In genomic region chr1:172837816-172838680, GRCh38 we compare ENCODE assay signal across 12 cellular contexts.
DNase-seq lines count a peak whose midpoint lies in the region; ATAC-seq and TF ChIP-seq lines count a peak whose summit lies in the region.
"Had no signal": no experiment of that assay in that cellular context is flagged by ENCODE, and none has a peak within 500 bp of the region (broad histone marks: within the 10 kb centered on the region; RNA-seq: fewer than 3 reads in every experiment).

No MANE protein-coding gene starts in this region.

- no peaks in the 10 kb centered on the region for H3K79me2 ChIP-seq in DND-41 (ENCODE audit: insufficient read depth, low read length)

- no peaks in the 10 kb centered on the region for H3K27me3 ChIP-seq in DND-41 (ENCODE audit: insufficient read depth, low read length, poor library complexity)

- peak; percentile 92 for ATAC-seq in DND-41 (ENCODE audit: insufficient read depth, low read depth)
- ATAC-seq in HG02884 (IDR thresholded peaks at IDR 0.05; ENCODE audit: unreplicated experiment): peak; percentile 47

- TF ChIP-seq CTCF in DND-41 (IDR thresholded peaks at IDR 0.05; ENCODE audit: borderline replicate concordance, extremely low read depth, low read length, poor library complexity, severe bottlenecking): no peak

- H3K4me3 ChIP-seq in DND-41 (ENCODE audit: low read depth in 1 of 2, low read length in 2 of 2): no peak overlapping the region
- H3K4me3 ChIP-seq: SK-N-MC had no signal

- no peak overlapping the region for H3K9ac ChIP-seq in DND-41 (ENCODE audit: low read depth, low read length)
- H3K9ac ChIP-seq: KMS-11 had no signal

- no peak overlapping the region for H2AFZ ChIP-seq in DND-41 (ENCODE audit: low read depth, low read length)

- no peaks in the 10 kb centered on the region for H4K20me1 ChIP-seq in DND-41 (ENCODE audit: insufficient read depth, low read length)

- DNase-seq in DND-41: no peak
- peak; percentile 17 for DNase-seq in activated gamma-delta T cell treated with anti-CD3 and anti-CD28 coated beads, Interleukin-2, amount 50 U/mL, for 16 hours (ENCODE audit: low read depth)
- DNase-seq in iris pigment epithelial cell (ENCODE audit: low read depth): peak; percentile 77
- DNase-seq in GF-D8 (lab: John Stamatoyannopoulos, UW): no peak
- DNase-seq in NAMALWA (ENCODE audit: low spot score): no peak
- no peak for DNase-seq in SIG-M5 (lab: John Stamatoyannopoulos, UW)
- DNase-seq in T1000 (lab: John Stamatoyannopoulos, UW): no peak
- DNase-seq: Calu3, NCI-H446 had no signal

- peaks cover 20% of the 10 kb centered on the region for H3K4me1 ChIP-seq in DND-41 (ENCODE audit: insufficient read depth, low read length)

- no peaks in the 10 kb centered on the region for H3K36me3 ChIP-seq in DND-41 (ENCODE audit: insufficient read depth, low read length)

- H3K4me2 ChIP-seq in DND-41 (ENCODE audit: insufficient read depth, low read length): 0 out of 2 replicates have a peak overlapping the region, but pooled peaks have one; percentile 1
- H3K4me2 ChIP-seq: KMS-11 had no signal

- H3K27ac ChIP-seq in DND-41 (ENCODE audit: low read length): no peak overlapping the region
- H3K27ac ChIP-seq: KMS-11, SK-N-MC had no signal

- H3K9me3 ChIP-seq in DND-41 (ENCODE audit: insufficient read depth, low read length, severe bottlenecking): no peaks in the 10 kb centered on the region

Comparison
In these comparisons a context has a peak if more than half of its experiments do, and no peak if none do; other contexts are left out.
1. DNase-seq: peak in activated gamma-delta T cell treated with anti-CD3 and anti-CD28 coated beads, Interleukin-2, amount 50 U/mL, for 16 hours (single experiment) and iris pigment epithelial cell (single experiment); none in DND-41 (single experiment), GF-D8 (single experiment), NAMALWA (single experiment), SIG-M5 (single experiment) and T1000 (single experiment).